In genomic region chr11:36141595-36141994, GRCh38 we compare ENCODE assay signal across 1 cellular context.
A peak's percentile ranks its signal among the peaks of the same experiment; 100 is the strongest.
TF ChIP-seq lines count a peak whose summit lies in the region.

No MANE protein-coding gene starts in this region.

TF ChIP-seq in K562, 482 proteins besides CTCF, POLR2A, EP300 and RAD21:
- TF ChIP-seq ESRRB (CRISPR knock-in tag; IDR thresholded peaks at IDR 0.05; ENCODE audit: borderline replicate concordance) (no peak), CREM (IDR thresholded peaks at IDR 0.05; ENCODE audit: low read depth) (no peak), SRF (CRISPR knock-in tag; IDR thresholded peaks at IDR 0.05) (no peak), ZKSCAN3 (CRISPR knock-in tag; IDR thresholded peaks at IDR 0.05) (no peak), ZBTB12 (CRISPR knock-in tag; IDR thresholded peaks at IDR 0.05) (no peak), ZNF584 (CRISPR knock-in tag; IDR thresholded peaks at IDR 0.05; ENCODE audit: low read depth) (no peak), RFX1 (IDR thresholded peaks at IDR 0.05) (peak; percentile 39), MYNN (IDR thresholded peaks at IDR 0.05) (no peak), MYNN (CRISPR knock-in tag; IDR thresholded peaks at IDR 0.05) (no peak)
